Comparison of ENCODE assay signal across 24 cellular contexts in the genomic region with DNA sequence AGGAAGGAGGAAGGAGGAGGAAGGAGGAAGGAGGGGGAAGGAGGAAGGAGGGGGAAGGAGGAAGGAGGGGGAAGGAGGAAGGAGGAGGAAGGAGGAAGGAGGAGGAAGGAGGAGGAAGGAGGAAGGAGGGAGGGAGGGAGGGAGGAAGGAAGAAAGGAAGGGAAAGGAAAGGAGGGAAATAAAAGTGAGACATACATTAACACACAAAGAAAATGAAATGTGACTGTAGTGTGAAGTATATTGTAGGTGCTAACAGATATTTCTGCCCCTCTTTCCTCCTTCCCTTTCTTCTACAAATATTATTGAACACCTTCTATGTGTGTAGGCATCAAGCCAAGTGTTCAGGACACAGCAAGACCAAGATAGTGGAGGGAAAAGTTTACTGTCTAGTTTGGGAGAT.
"Had no signal": no experiment of that assay in that cellular context is flagged by ENCODE, and none has a peak within 500 bp of the region (broad histone marks: within the 10 kb centered on the region; RNA-seq: fewer than 3 reads in every experiment).

No MANE protein-coding gene starts in this region.

- H3K4me1 ChIP-seq: esophagus muscularis mucosa, foreskin keratinocyte, gastroesophageal sphincter, left lung, lower lobe of right lung had no signal

- H3K9me3 ChIP-seq: esophagus muscularis mucosa, gastroesophageal sphincter, heart left ventricle, left lung, lower lobe of right lung, mucosa of descending colon had no signal

- H3K27ac ChIP-seq: coronary artery, dorsolateral prefrontal cortex, esophagus muscularis mucosa, foreskin keratinocyte, gastroesophageal sphincter, heart left ventricle, hepatocyte, left lung, lower lobe of right lung had no signal

- H3K36me3 ChIP-seq: esophagus muscularis mucosa, gastroesophageal sphincter, heart left ventricle, left lung, lower lobe of right lung had no signal

- DNase-seq: dermis blood vessel endothelial cell; dorsolateral prefrontal cortex; effector CD4-positive, alpha-beta T cell; effector memory CD4-positive, alpha-beta T cell; foreskin keratinocyte; heart left ventricle; hypothalamus; immature natural killer cell; islet precursor cell; kidney; left cardiac atrium; left lung; left ventricle myocardium superior; lower lobe of right lung; mesenchymal stem cell; mucosa of descending colon; naive B cell had no signal

- FAIRE-seq: colon, endothelial cell of umbilical vein, frontal cortex, kidney had no signal

- H3K4me3 ChIP-seq: coronary artery, dorsolateral prefrontal cortex, esophagus muscularis mucosa, gastroesophageal sphincter, heart left ventricle, hepatocyte, left lung, lower lobe of right lung, mucosa of descending colon had no signal

- H3K27me3 ChIP-seq: esophagus muscularis mucosa, gastroesophageal sphincter, heart left ventricle, hepatocyte, left lung had no signal
